ENCODE assay signal across 18 cellular contexts in the genomic region with DNA sequence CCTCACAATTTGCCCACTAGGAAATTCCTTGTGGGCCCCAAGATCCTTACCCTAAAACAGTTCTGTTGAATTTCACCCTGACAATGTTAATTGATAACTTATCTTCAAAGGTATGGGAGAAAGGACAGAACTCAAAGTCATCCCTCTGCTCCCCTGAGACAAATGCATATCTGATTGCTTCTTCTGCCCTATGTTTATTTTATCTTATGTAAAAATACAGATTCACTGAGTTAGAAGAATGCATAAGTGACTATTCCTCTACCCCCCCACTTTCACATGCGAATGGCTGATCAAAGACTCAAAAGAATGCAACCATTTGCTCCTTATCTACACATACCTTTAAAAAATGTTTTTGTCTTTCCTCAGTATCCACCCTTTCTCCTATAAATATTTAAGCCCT.
DNase-seq lines count a peak whose midpoint lies in the region; ATAC-seq and TF ChIP-seq lines count a peak whose summit lies in the region.
"Had no signal": no experiment of that assay in that cellular context is flagged by ENCODE, and none has a peak within 500 bp of the region (broad histone marks: within the 10 kb centered on the region; RNA-seq: fewer than 3 reads in every experiment).

No MANE protein-coding gene starts in this region.

- H3K23ac ChIP-seq in H9 (ENCODE audit: insufficient read length, low read depth, low read length) (no peak overlapping the region), mesendoderm (ENCODE audit: low read length) (no peak overlapping the region)

- H3K79me2 ChIP-seq in H9 (ENCODE audit: insufficient read depth, low read length), result no peaks in the 10 kb centered on the region
- H3K79me2 ChIP-seq in mesendoderm (ENCODE audit: control insufficient read depth, insufficient read depth, low read length), result no peaks in the 10 kb centered on the region

- no peak overlapping the region for H3K9ac ChIP-seq in H9 (ENCODE audit: extremely low read depth, insufficient read length, low read length)
- H3K9ac ChIP-seq in mesendoderm (ENCODE audit: low read length), result no peak overlapping the region
- H3K9ac ChIP-seq: GM23248 had no signal

- H2BK5ac ChIP-seq in H9 (ENCODE audit: insufficient read length, low read length), result no peak overlapping the region
- no peak overlapping the region for H2BK5ac ChIP-seq in mesendoderm (ENCODE audit: low read length)

- H3K4me2 ChIP-seq in H9 (ENCODE audit: insufficient read depth, insufficient read length, low read length) (peak overlapping the region; percentile 37), mesendoderm (ENCODE audit: low read length) (no peak overlapping the region)

- H2AFZ ChIP-seq in H9 (ENCODE audit: low read length), result no peak overlapping the region
- H2AFZ ChIP-seq: GM23248 had no signal

- H3K14ac ChIP-seq in H9 (ENCODE audit: insufficient read depth, low read length), result no peak overlapping the region

- ATAC-seq in GM21423 (IDR thresholded peaks at IDR 0.05; ENCODE audit: unreplicated experiment), result no peak
- ATAC-seq: HCT116, K562, PC-3 had no signal

- H3K36me3 ChIP-seq in mesendoderm (ENCODE audit: control insufficient read depth, insufficient read depth, low read length), result no peaks in the 10 kb centered on the region
- no peaks in the 10 kb centered on the region for H3K36me3 ChIP-seq in testis (ENCODE audit: low read depth, missing control alignments)
- H3K36me3 ChIP-seq: SJCRH30 had no signal

- H3K27me3 Mint-ChIP-seq in H9 (ENCODE audit: low read depth), result no peaks in the 10 kb centered on the region
- H3K27me3 Mint-ChIP-seq: B cell had no signal

- H3K79me1 ChIP-seq in H9 (ENCODE audit: insufficient read depth, low read depth, low read length, poor library complexity, severe bottlenecking) (no peaks in the 10 kb centered on the region), mesendoderm (ENCODE audit: low read length) (no peaks in the 10 kb centered on the region)

- DNase-seq in H9 (no peak), mesendoderm (peak; percentile 64), testis (no peak), UCSD-AML1 (lab: John Stamatoyannopoulos, UW; ENCODE audit: unreplicated experiment) (no peak), MV-4-11 (lab: John Stamatoyannopoulos, UW) (no peak)
- DNase-seq: DMS153, GDM1, GM23248, NCI-H1694 treated with DMSO at 0.1 percent for 48 hours, NCI-H226, NCI-H524 treated with DMSO at 0.1 percent for 48 hours, PC-3, SJCRH30 had no signal

- no peak overlapping the region for H3T11ph ChIP-seq in H9 (ENCODE audit: low read length)

- no peak overlapping the region; a peak in 1 of 5 replicates for H3K4me3 Mint-ChIP-seq in H9
- H3K4me3 Mint-ChIP-seq: B cell had no signal

- no peak overlapping the region for H2BK12ac ChIP-seq in H9 (ENCODE audit: insufficient read length, low read depth, low read length)

- no peaks in the 10 kb centered on the region for H3K36me3 Mint-ChIP-seq in H9 (ENCODE audit: insufficient read depth in 1 of 3, low read depth in 3 of 3)

- no peak overlapping the region for H2BK120ac ChIP-seq in H9 (ENCODE audit: low read depth, low read length, poor library complexity, severe bottlenecking)
- no peak overlapping the region for H2BK120ac ChIP-seq in mesendoderm (ENCODE audit: low read depth, low read length)

- no peak overlapping the region for H3K27ac ChIP-seq in H9 (ENCODE audit: insufficient read length, low read depth, low read length)
- H3K27ac ChIP-seq in VCaP, result peak overlapping the region; percentile 74; the same call in 1 of the 2 replicates
- peak overlapping the region; percentile 60 for H3K27ac ChIP-seq in mesendoderm (ENCODE audit: low read depth, low read length)
- H3K27ac ChIP-seq in testis, result peak overlapping the region; percentile 31 to 42
- H3K27ac ChIP-seq: GM23248, SJCRH30 had no signal

- no peak overlapping the region for H2BK20ac ChIP-seq in H9 (ENCODE audit: low read depth, low read length, poor library complexity, severe bottlenecking)

- H3K27ac Mint-ChIP-seq in H9, result peak overlapping the region; percentile 5 to 74 (median 65); a peak in 6 of 7 replicates
- H3K27ac Mint-ChIP-seq: B cell had no signal

- H4K91ac ChIP-seq in H9 (ENCODE audit: insufficient read length, low read depth, low read length), result no peak overlapping the region

- no peaks in the 10 kb centered on the region for H3K23me2 ChIP-seq in H9 (ENCODE audit: insufficient read length, low read depth, low read length, poor library complexity, severe bottlenecking)

- no peaks in the 10 kb centered on the region for H3K9me3 Mint-ChIP-seq in H9

- H3K4me3 ChIP-seq in mesendoderm (ENCODE audit: low read length), result no peak overlapping the region
- no peak overlapping the region for H3K4me3 ChIP-seq in testis
- H3K4me3 ChIP-seq: GM23248, K562, SJCRH30 had no signal

- H3K4ac ChIP-seq in H9 (ENCODE audit: low read depth, low read length) (no peak overlapping the region), mesendoderm (ENCODE audit: low read depth, low read length) (no peak overlapping the region)

- no peak overlapping the region for H2BK15ac ChIP-seq in H9 (ENCODE audit: low read depth, low read length)
- no peak overlapping the region for H2BK15ac ChIP-seq in mesendoderm (replicated peaks; ENCODE audit: low read depth)

- H2AK5ac ChIP-seq in H9 (ENCODE audit: insufficient read length, low read length) (no peak overlapping the region), mesendoderm (ENCODE audit: low read length) (no peak overlapping the region)

- H3K4me1 ChIP-seq in H9 (ENCODE audit: insufficient read depth, low read length), result peaks cover 3% of the 10 kb centered on the region; the same call in 1 of the 2 replicates
- H3K4me1 ChIP-seq in mesendoderm (ENCODE audit: control insufficient read depth, low read depth, low read length), result peaks cover 3% of the 10 kb centered on the region
- peaks cover 15% of the 10 kb centered on the region for H3K4me1 ChIP-seq in testis

- intact Hi-C loops in testis (cut with DNase I; ENCODE audit: low total_unique reads), result no loop called here

- peaks cover 52% of the 10 kb centered on the region in 2 experiments for H3K4me1 Mint-ChIP-seq in H9
- H3K4me1 Mint-ChIP-seq: B cell had no signal

- H4K5ac ChIP-seq in H9 (ENCODE audit: insufficient read length, low read depth, low read length), result no peak overlapping the region
- H4K5ac ChIP-seq in mesendoderm (ENCODE audit: low read length), result no peak overlapping the region

- TF ChIP-seq CTCF in H9 (conservative IDR thresholded peaks at IDR 0.05) (no peak), VCaP (conservative IDR thresholded peaks at IDR 0.05) (no peak), testis (IDR thresholded peaks at IDR 0.05) (no peak)

- TF ChIP-seq POLR2A in testis (IDR thresholded peaks at IDR 0.05), result no peak

- no peaks in the 10 kb centered on the region for H4K20me1 ChIP-seq in H9 (ENCODE audit: control insufficient read depth, insufficient read depth, insufficient read length)

- H3K27me3 ChIP-seq in H9 (ENCODE audit: insufficient read depth, low read length) (no peaks in the 10 kb centered on the region), mesendoderm (ENCODE audit: insufficient read depth, low read length, poor library complexity) (no peaks in the 10 kb centered on the region), testis (no peaks in the 10 kb centered on the region)
- H3K27me3 ChIP-seq: SJCRH30 had no signal

- H3K18ac ChIP-seq in H9 (ENCODE audit: insufficient read length, low read depth, low read length) (no peak overlapping the region), mesendoderm (ENCODE audit: low read length) (peak overlapping the region; percentile 68)

- H3K56ac ChIP-seq in H9 (ENCODE audit: insufficient read length, low read depth, low read length) (no peak overlapping the region), mesendoderm (ENCODE audit: low read length) (no peak overlapping the region)

- WGBS in H9 (ENCODE audit: extremely low coverage, insufficient read length, low lambda C conversion rate), result no CpG with 5 or more reads among the region's 1 CpG
- no CpG with 5 or more reads among the region's 1 CpG for WGBS in mesendoderm (ENCODE audit: extremely low coverage, insufficient coverage, low lambda C conversion rate)
- WGBS in testis, 2 donors, result 56 to 95% methylated on average over 1 of the region's 1 CpG

- H4K8ac ChIP-seq in H9 (replicated peaks; ENCODE audit: insufficient read length, low read depth, low read length) (no peak overlapping the region), mesendoderm (ENCODE audit: low read depth, low read length) (no peak overlapping the region)

- H3K9me3 ChIP-seq in H9 (ENCODE audit: control insufficient read depth, low read depth, low read length) (no peaks in the 10 kb centered on the region), testis (no peaks in the 10 kb centered on the region)
- H3K9me3 ChIP-seq: SJCRH30 had no signal
